ENCODE assay signal across 27 cellular contexts in the genomic region with DNA sequence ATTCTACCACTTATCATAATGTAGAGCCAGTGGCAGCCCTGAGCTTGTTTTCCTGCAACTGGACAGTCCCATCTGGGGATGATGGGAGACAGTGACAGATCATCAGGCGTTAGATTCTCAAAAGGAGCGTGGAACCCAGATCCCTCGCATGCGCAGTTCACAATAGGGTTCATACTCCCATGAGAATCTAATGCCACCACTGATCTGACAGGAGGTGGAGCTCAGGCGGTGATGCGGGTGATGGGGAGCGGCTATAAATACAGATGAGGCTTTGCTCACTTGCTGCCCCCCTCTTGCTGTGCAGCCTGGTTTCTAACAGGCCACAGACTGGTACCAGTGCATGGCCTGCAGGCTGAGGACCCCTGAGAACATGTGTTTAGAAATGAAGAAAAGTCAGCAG.
"Had no signal": no experiment of that assay in that cellular context is flagged by ENCODE, and none has a peak within 500 bp of the region (broad histone marks: within the 10 kb centered on the region; RNA-seq: fewer than 3 reads in every experiment).

No MANE protein-coding gene starts in this region.

- H3K36me3 ChIP-seq: brain microvascular endothelial cell, WERI-Rb-1 had no signal

- FAIRE-seq: astrocyte, bronchial epithelial cell, frontal cortex had no signal

- DNase-seq: activated B cell treated with CpG ODN at 0.5 μM for 24 hours; activated CD4-positive, alpha-beta T cell treated with anti-CD3 and anti-CD28 coated beads for 48 hours; activated CD4-positive, alpha-beta T cell treated with anti-CD3 and anti-CD28 coated beads, Interleukin-2, amount 50 U/mL, for 1 hour; activated CD4-positive, alpha-beta T cell treated with anti-CD3 and anti-CD28 coated beads, Interleukin-2, amount 50 U/mL, for 48 hours; activated CD8-positive, alpha-beta memory T cell treated with anti-CD3 and anti-CD28 coated beads for 24 hours; activated CD8-positive, alpha-beta T cell treated with anti-CD3 and anti-CD28 coated beads for 36 hours; activated effector memory CD4-positive, alpha-beta T cell treated with Interleukin-2 at 50 U/mL for 16 hours; activated gamma-delta T cell treated with Interleukin-2 at 50 U/mL for 16 hours; activated naive CD4-positive, alpha-beta T cell treated with anti-CD3 and anti-CD28 coated beads, Interleukin-2, amount 50 U/mL, for 16 hours; activated naive CD4-positive, alpha-beta T cell treated with Interleukin-2 at 50 U/mL for 16 hours; activated T-cell treated with anti-CD3 and anti-CD28 coated beads, Interleukin-2, amount 50 U/mL, for 4 hours; amniotic stem cell; anterior cingulate cortex; brain microvascular endothelial cell; effector CD8-positive, alpha-beta T cell; endodermal cell; head of caudate nucleus; hippocampal formation; T1000; WERI-Rb-1 had no signal

- H3K4me3 ChIP-seq: coronary artery had no signal

- ATAC-seq: activated CD4-positive, CD25-positive, alpha-beta regulatory T cell treated with anti-CD3 and anti-CD28 coated beads, Interleukin-2, amount 50 U/mL, for 24 hours; activated CD8-positive, alpha-beta T cell treated with anti-CD3 and anti-CD28 coated beads for 36 hours; activated T-cell treated with anti-CD3 and anti-CD28 coated beads, Interleukin-2, amount 50 U/mL, for 4 hours; activated T-helper 17 cell treated with anti-CD3 and anti-CD28 coated beads, Interleukin-2, amount 50 U/mL, for 72 hours; esophagus mucosa had no signal

- H3K27me3 ChIP-seq: brain microvascular endothelial cell had no signal

- H3K27ac ChIP-seq: brain microvascular endothelial cell, coronary artery, WERI-Rb-1 had no signal
